ENCODE assay signal across 11 cellular contexts in genomic region chr10:63671317-63671937, GRCh38.
DNase-seq lines count a peak whose midpoint lies in the region; ATAC-seq and TF ChIP-seq lines count a peak whose summit lies in the region.
"Had no signal": no experiment of that assay in that cellular context is flagged by ENCODE, and none has a peak within 500 bp of the region (broad histone marks: within the 10 kb centered on the region; RNA-seq: fewer than 3 reads in every experiment).

No MANE protein-coding gene starts in this region.

- peaks cover 59% of the 10 kb centered on the region for H3K4me1 Mint-ChIP-seq in osteocyte (ENCODE audit: unreplicated experiment)

- no peak for ATAC-seq in GM18502 (IDR thresholded peaks at IDR 0.05; ENCODE audit: poor library complexity, unreplicated experiment)

- H3K27me3 Mint-ChIP-seq in osteocyte (ENCODE audit: unreplicated experiment): no peaks in the 10 kb centered on the region

- TF ChIP-seq POLR2A in esophagus squamous epithelium (IDR thresholded peaks at IDR 0.05): no peak

- no peak overlapping the region for H3K4me3 ChIP-seq in esophagus squamous epithelium

- TF ChIP-seq CTCF in esophagus squamous epithelium (IDR thresholded peaks at IDR 0.05): no peak
- peak; percentile 20 for TF ChIP-seq CTCF in osteocyte (IDR thresholded peaks at IDR 0.05)

- DNase-seq in COR-L47 (lab: John Stamatoyannopoulos, UW) (peak; percentile 87), NCI-H2107 treated with DMSO at 0.1 percent for 48 hours (lab: John Stamatoyannopoulos, UW; ENCODE audit: unreplicated experiment) (peak; percentile 91), esophagus squamous epithelium (lab: John Stamatoyannopoulos, UW) (no peak), osteocyte (ENCODE audit: extremely low spot score, unreplicated experiment) (no peak), T-helper 2 cell (no peak), NCI-H748 treated with DMSO at 0.1 percent for 48 hours (lab: John Stamatoyannopoulos, UW) (no peak), NCI-H2029 treated with DMSO at 0.1 percent for 48 hours (lab: John Stamatoyannopoulos, UW) (no peak)
- DNase-seq: activated CD4-positive, alpha-beta T cell treated with anti-CD3 and anti-CD28 coated beads, Interleukin-2, amount 50 U/mL, for 1 hour; NCI-H187 had no signal

- H3K27me3 ChIP-seq in esophagus squamous epithelium: no peaks in the 10 kb centered on the region

- H3K9me3 Mint-ChIP-seq in osteocyte (ENCODE audit: unreplicated experiment): no peaks in the 10 kb centered on the region
- H3K9me3 Mint-ChIP-seq: stimulated activated effector memory CD8-positive, alpha-beta T cell treated with anti-CD3 and anti-CD28 coated beads, Interleukin-12 subunit alpha, Interleukin-12 subunit beta, amount 100 ng/mL, for 72 hours had no signal

- H3K27ac ChIP-seq in esophagus squamous epithelium: peak overlapping the region in 3 of 4 donors; percentile 33 to 56 (median 44)

- no peaks in the 10 kb centered on the region for H3K36me3 ChIP-seq in esophagus squamous epithelium

- H3K27ac Mint-ChIP-seq in osteocyte (ENCODE audit: unreplicated experiment): peak overlapping the region; percentile 82
- H3K27ac Mint-ChIP-seq: stimulated activated effector memory CD8-positive, alpha-beta T cell treated with anti-CD3 and anti-CD28 coated beads, Interleukin-12 subunit alpha, Interleukin-12 subunit beta, amount 100 ng/mL, for 72 hours had no signal

- H3K36me3 Mint-ChIP-seq in osteocyte (ENCODE audit: unreplicated experiment): no peaks in the 10 kb centered on the region
- H3K36me3 Mint-ChIP-seq: stimulated activated effector memory CD8-positive, alpha-beta T cell treated with anti-CD3 and anti-CD28 coated beads, Interleukin-12 subunit alpha, Interleukin-12 subunit beta, amount 100 ng/mL, for 72 hours had no signal

- peak overlapping the region; percentile 34 for H3K4me3 Mint-ChIP-seq in osteocyte (ENCODE audit: unreplicated experiment)
- H3K4me3 Mint-ChIP-seq: stimulated activated effector memory CD8-positive, alpha-beta T cell treated with anti-CD3 and anti-CD28 coated beads, Interleukin-12 subunit alpha, Interleukin-12 subunit beta, amount 100 ng/mL, for 72 hours had no signal

- intact Hi-C loops in esophagus squamous epithelium (cut with DNase I): no loop called here

- H3K4me1 ChIP-seq in esophagus squamous epithelium: peaks cover 0 to 30% (median 16%) of the 10 kb centered on the region in 3 donors

- 34 to 38% methylated on average over 2 of the region's 2 CpGs for WGBS in esophagus squamous epithelium, 2 donors

- no peaks in the 10 kb centered on the region for H3K9me3 ChIP-seq in esophagus squamous epithelium

Comparison
In these comparisons a context has a peak if more than half of its experiments do, and no peak if none do; other contexts are left out.
1. DNase-seq: peak in COR-L47 (single experiment) and NCI-H2107 treated with DMSO at 0.1 percent for 48 hours (single experiment); none in esophagus squamous epithelium (single experiment), osteocyte (single experiment), T-helper 2 cell (0 of 5), NCI-H748 treated with DMSO at 0.1 percent for 48 hours (single experiment) and NCI-H2029 treated with DMSO at 0.1 percent for 48 hours (single experiment).